ENCODE assay signal across 34 cellular contexts in the genomic region with DNA sequence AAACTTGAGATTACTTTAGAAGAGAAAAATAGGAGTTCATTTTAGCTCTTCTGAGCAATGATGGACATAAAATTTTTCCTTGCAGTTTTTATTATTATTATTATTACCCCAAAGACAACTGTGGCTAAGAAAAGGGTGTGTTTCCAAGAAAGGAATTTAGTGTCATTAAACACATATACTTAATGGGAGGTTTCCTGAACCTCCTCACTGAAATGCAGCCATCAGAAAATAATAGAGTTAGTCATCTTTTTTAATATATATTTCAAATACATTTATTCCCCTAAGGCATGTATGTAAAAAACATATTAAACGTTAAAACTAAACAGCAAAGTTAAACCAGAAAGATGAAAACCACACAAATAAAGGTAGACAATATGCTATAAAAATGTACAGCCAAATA.
"Had no signal": no experiment of that assay in that cellular context is flagged by ENCODE, and none has a peak within 500 bp of the region (broad histone marks: within the 10 kb centered on the region; RNA-seq: fewer than 3 reads in every experiment).

No MANE protein-coding gene starts in this region.

- H3K36me3 ChIP-seq: neutrophil, ovary, right lobe of liver, sigmoid colon, spleen, suprapubic skin, tibial artery, transverse colon, upper lobe of right lung, uterus had no signal

- H3K27me3 ChIP-seq: neutrophil, ovary, right lobe of liver, sigmoid colon, spleen, suprapubic skin, testis, tibial artery, transverse colon, upper lobe of right lung, uterus had no signal

- H3K9ac ChIP-seq: parathyroid adenoma had no signal

- H3K4me2 ChIP-seq: smooth muscle cell had no signal

- DNase-seq: naive thymus-derived CD8-positive, alpha-beta T cell; nephron progenitor cell; nucleus accumbens; ovary; posterior cingulate gyrus; psoas muscle; right cardiac atrium; right lobe of liver; sigmoid colon; spleen; stimulated activated CD4-positive, alpha-beta T cell treated with anti-CD3 and anti-CD28 coated beads, Interleukin-12 subunit alpha, Interleukin-12 subunit beta, amount 100 ng/mL, for 4 hours; stimulated activated CD4-positive, alpha-beta T cell treated with anti-CD3 and anti-CD28 coated beads, Interleukin-1b, Interleukin-23, amount 100 ng/mL, for 48 hours; stimulated activated CD4-positive, alpha-beta T cell treated with anti-CD3 and anti-CD28 coated beads, Interleukin-4, amount 100 ng/mL, for 1 hour; stimulated activated CD4-positive, alpha-beta T cell treated with anti-CD3 and anti-CD28 coated beads, Interleukin-4, amount 100 ng/mL, for 4 hours; stimulated activated CD8-positive, alpha-beta memory T cell treated with anti-CD3 and anti-CD28 coated beads, Interleukin-4, amount 100 ng/mL, for 48 hours; stimulated activated naive CD4-positive, alpha-beta T cell; stimulated activated naive CD8-positive, alpha-beta T cell treated with anti-CD3 and anti-CD28 coated beads, Interleukin-15, amount 100 ng/mL, for 72 hours; stimulated activated naive CD8-positive, alpha-beta T cell treated with anti-CD3 and anti-CD28 coated beads, Interleukin-15, Interleukin-2, amounts not matched to agents 100 U/mL and 50 U/mL, for 24 hours; substantia nigra; testis; tibial artery; transverse colon; upper lobe of right lung; uterus had no signal

- H3K27me3 Mint-ChIP-seq: naive thymus-derived CD8-positive, alpha-beta T cell; progenitor cell of endocrine pancreas; stimulated activated memory B cell treated with anti-CD40 and anti-IgM and Interleukin-4, amounts not matched to agents 10 μg/mL and 1 μg/mL and 100 μg/mL, for 72 hours; stimulated activated naive CD8-positive, alpha-beta T cell treated with anti-CD3 and anti-CD28 coated beads, Interleukin-15, amount 100 ng/mL, for 72 hours; type B pancreatic cell had no signal

- H3K4me3 Mint-ChIP-seq: naive thymus-derived CD8-positive, alpha-beta T cell; natural killer cell treated with Interleukin-12 subunit alpha and Interleukin-12 subunit beta and Interleukin-15 and Interleukin-18, amount 100 ng/mL, for 72 hours; nephron progenitor cell; neural crest cell; stimulated activated memory B cell treated with anti-CD40 and anti-IgM and Interleukin-4, amounts not matched to agents 10 μg/mL and 1 μg/mL and 100 μg/mL, for 72 hours; stimulated activated naive CD8-positive, alpha-beta T cell treated with anti-CD3 and anti-CD28 coated beads, Interleukin-15, amount 100 ng/mL, for 72 hours; type B pancreatic cell had no signal

- H3K27ac ChIP-seq: neutrophil, ovary, parathyroid adenoma, psoas muscle, right lobe of liver, sigmoid colon, skin epidermis, spleen, suprapubic skin, testis, tibial artery, transverse colon, upper lobe of right lung, uterus had no signal

- H3K4me1 Mint-ChIP-seq: nephron progenitor cell; stimulated activated memory B cell treated with anti-CD40 and anti-IgM and Interleukin-4, amounts not matched to agents 10 μg/mL and 1 μg/mL and 100 μg/mL, for 72 hours; stimulated activated naive CD8-positive, alpha-beta T cell treated with anti-CD3 and anti-CD28 coated beads, Interleukin-15, amount 100 ng/mL, for 72 hours had no signal

- H3K27ac Mint-ChIP-seq: naive thymus-derived CD8-positive, alpha-beta T cell; natural killer cell treated with Interleukin-12 subunit alpha and Interleukin-12 subunit beta and Interleukin-15 and Interleukin-18, amount 100 ng/mL, for 72 hours; nephron progenitor cell; progenitor cell of endocrine pancreas; stimulated activated memory B cell treated with anti-CD40 and anti-IgM and Interleukin-4, amounts not matched to agents 10 μg/mL and 1 μg/mL and 100 μg/mL, for 72 hours; stimulated activated naive CD8-positive, alpha-beta T cell treated with anti-CD3 and anti-CD28 coated beads, Interleukin-15, amount 100 ng/mL, for 72 hours; type B pancreatic cell had no signal

- H3K4me1 ChIP-seq: parathyroid adenoma, psoas muscle, right lobe of liver, spleen, testis, tibial artery, upper lobe of right lung, uterus had no signal

- H3K9me3 ChIP-seq: neutrophil, right lobe of liver, suprapubic skin, testis, tibial artery, upper lobe of right lung, uterus had no signal

- H3K4me3 ChIP-seq: ovary, psoas muscle, right lobe of liver, sigmoid colon, skin epidermis, smooth muscle cell, spleen, suprapubic skin, testis, tibial artery, transverse colon, upper lobe of right lung, uterus had no signal

- H3K36me3 Mint-ChIP-seq: type B pancreatic cell had no signal

- ATAC-seq: naive thymus-derived CD8-positive, alpha-beta T cell; natural killer cell treated with Interleukin-12 subunit alpha and Interleukin-12 subunit beta and Interleukin-15 and Interleukin-18, amount 100 ng/mL, for 72 hours; psoas muscle; right cardiac atrium; right lobe of liver; stimulated activated memory B cell treated with anti-CD40 and anti-IgM and Interleukin-4, amounts not matched to agents 10 μg/mL and 1 μg/mL and 100 μg/mL, for 72 hours; stimulated activated naive CD8-positive, alpha-beta T cell treated with anti-CD3 and anti-CD28 coated beads, Interleukin-15, amount 100 ng/mL, for 72 hours; stimulated activated naive CD8-positive, alpha-beta T cell treated with anti-CD3 and anti-CD28 coated beads, Interleukin-15, Interleukin-2, amounts not matched to agents 100 U/mL and 50 U/mL, for 24 hours; upper lobe of right lung had no signal
